Comparison of ENCODE assay signal across 8 cellular contexts in genomic region chr9:134066546-134066922, GRCh38. TPM values are rescaled to one million over a fixed set of nuclear protein-coding genes. Genes with fewer than 3 reads are reported as not detected.
DNase-seq lines count a peak whose midpoint lies in the region; ATAC-seq, FAIRE-seq and TF ChIP-seq lines count a peak whose summit lies in the region.

No MANE protein-coding gene starts in this region.

- H3K4me3 ChIP-seq in BLaER1 (peak overlapping the region; percentile 82), HFF-Myc (replicated peaks; ENCODE audit: low read depth, low read length) (peak overlapping the region; percentile 84), stomach smooth muscle (ENCODE audit: low read length in 2 of 2) (peak overlapping the region; percentile 55 to 82)

- no peak for FAIRE-seq in HTR-8/SVneo (lab: Jason Lieb, UNC)

- peaks cover 20% of the 10 kb centered on the region for H3K36me3 ChIP-seq in BLaER1
- H3K36me3 ChIP-seq in stomach smooth muscle (ENCODE audit: control insufficient read depth in 2 of 2, insufficient read depth in 2 of 2, low read length in 2 of 2), result no peaks in the 10 kb centered on the region

- no peak for TF ChIP-seq CTCF in HFF-Myc (IDR thresholded peaks at IDR 0.05; ENCODE audit: low read depth, low read length, missing control alignments)

- H3K4me3 Mint-ChIP-seq in immature natural killer cell, result peak overlapping the region; percentile 80 to 94 (median 92)

- peak overlapping the region; percentile 95 for H3K9ac ChIP-seq in BLaER1
- peak overlapping the region; percentile 66 to 83 for H3K9ac ChIP-seq in stomach smooth muscle (ENCODE audit: low read length in 2 of 2)

- H3K27ac ChIP-seq in BLaER1 (peak overlapping the region; percentile 95), stomach smooth muscle (ENCODE audit: low read length) (peak overlapping the region; percentile 62)

- DNase-seq in HFF-Myc (ENCODE audit: extremely low read depth, low read depth), result no peak
- DNase-seq in activated naive CD4-positive, alpha-beta T cell treated with anti-CD3 and anti-CD28 coated beads, Interleukin-2, amount 50 U/mL, for 72 hours (ENCODE audit: low spot score in 2 of 2), result peak in 1 of 2 donors; percentile 43
- no peak for DNase-seq in immature natural killer cell
- no peak for DNase-seq in HTR-8/SVneo (ENCODE audit: insufficient read length, low spot score)

- ATAC-seq in activated naive CD4-positive, alpha-beta T cell treated with anti-CD3 and anti-CD28 coated beads, Interleukin-2, amount 50 U/mL, for 72 hours, result no peak
- ATAC-seq in GM18861 (IDR thresholded peaks at IDR 0.05; ENCODE audit: unreplicated experiment) (no peak), HG03039 (IDR thresholded peaks at IDR 0.05; ENCODE audit: unreplicated experiment) (no peak)

- H3K27me3 ChIP-seq in BLaER1 (no peaks in the 10 kb centered on the region), stomach smooth muscle (ENCODE audit: control insufficient read depth in 1 of 2, insufficient read depth in 2 of 2, low read length in 2 of 2) (no peaks in the 10 kb centered on the region)

- H3K4me1 ChIP-seq in BLaER1, result peaks cover 59% of the 10 kb centered on the region
- H3K4me1 ChIP-seq in stomach smooth muscle (ENCODE audit: control insufficient read depth, insufficient read depth, low read length), result peaks cover 49% of the 10 kb centered on the region

- peaks cover 7 to 15% (median 15%) of the 10 kb centered on the region in 3 donors for H3K27me3 Mint-ChIP-seq in immature natural killer cell (ENCODE audit: low read depth in 3 of 3)

- H3K4me2 ChIP-seq in BLaER1, result peak overlapping the region; percentile 92

- no peaks in the 10 kb centered on the region for H3K9me3 ChIP-seq in BLaER1
- H3K9me3 ChIP-seq in stomach smooth muscle (ENCODE audit: control insufficient read depth in 2 of 2, low read length in 2 of 2), result no peaks in the 10 kb centered on the region

- H3K9me3 Mint-ChIP-seq in activated naive CD4-positive, alpha-beta T cell treated with anti-CD3 and anti-CD28 coated beads, Interleukin-2, amount 50 U/mL, for 72 hours, result no peaks in the 10 kb centered on the region
- H3K9me3 Mint-ChIP-seq in immature natural killer cell, result no peaks in the 10 kb centered on the region

- H4K20me1 ChIP-seq in BLaER1, result peaks cover 58% of the 10 kb centered on the region

- no peaks in the 10 kb centered on the region for H3K36me3 Mint-ChIP-seq in activated naive CD4-positive, alpha-beta T cell treated with anti-CD3 and anti-CD28 coated beads, Interleukin-2, amount 50 U/mL, for 72 hours
- no peaks in the 10 kb centered on the region for H3K36me3 Mint-ChIP-seq in immature natural killer cell

- peak overlapping the region; percentile 90 to 92 for H3K27ac Mint-ChIP-seq in activated naive CD4-positive, alpha-beta T cell treated with anti-CD3 and anti-CD28 coated beads, Interleukin-2, amount 50 U/mL, for 72 hours
- peak overlapping the region; percentile 85 to 97 (median 94) for H3K27ac Mint-ChIP-seq in immature natural killer cell

- peaks cover 38 to 45% of the 10 kb centered on the region in 2 donors for H3K4me1 Mint-ChIP-seq in immature natural killer cell

RNA-seq across cellular contexts. Expression of gene BRD3, which starts 1.3 kb away (rescaled TPM):
- 10 to 100 TPM; 24.6 to 29.5 TPM for total RNA-seq in activated naive CD4-positive, alpha-beta T cell treated with anti-CD3 and anti-CD28 coated beads, Interleukin-2, amount 50 U/mL, for 72 hours
- polyA plus RNA-seq in immature natural killer cell, result 10 to 100 TPM; 24.2 to 43.4 (median 29.0) TPM

RNA-seq across cellular contexts. Expression of gene BRD3OS, which starts 41.3 kb away (rescaled TPM):
- 10 to 100 TPM in 1 of 2 donors, 1 to 10 TPM in 1; 3.7 to 19.8 TPM for total RNA-seq in activated naive CD4-positive, alpha-beta T cell treated with anti-CD3 and anti-CD28 coated beads, Interleukin-2, amount 50 U/mL, for 72 hours
- polyA plus RNA-seq in immature natural killer cell, result 10 to 100 TPM; 13.7 to 14.9 (median 13.8) TPM
